8 cellular contexts compared by ENCODE assay signal in the genomic region with DNA sequence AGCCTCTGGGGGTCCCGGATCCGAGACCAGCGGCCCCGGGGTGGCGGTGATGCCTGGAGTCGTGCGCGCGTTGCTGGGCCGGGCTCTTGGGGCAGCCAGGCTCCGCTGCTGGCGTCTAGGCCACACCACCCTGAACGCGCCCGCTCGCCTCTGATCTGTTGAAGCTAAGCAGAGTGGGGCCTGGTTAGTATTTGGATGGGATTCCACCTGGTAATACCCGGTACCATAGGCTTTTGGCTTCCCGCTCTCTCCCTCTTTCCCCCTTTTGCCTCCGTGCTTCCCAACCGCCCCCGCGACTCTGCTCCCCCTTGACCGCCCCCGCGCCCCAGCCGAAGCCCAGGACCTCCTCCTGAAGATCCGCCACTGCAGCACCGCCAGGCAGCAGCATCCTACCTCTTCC.
DNase-seq lines count a peak whose midpoint lies in the region; ATAC-seq and TF ChIP-seq lines count a peak whose summit lies in the region.

No MANE protein-coding gene starts in this region.

- peak overlapping the region; percentile 53 for H3K9ac ChIP-seq in SU-DHL-6 (ENCODE audit: low read length)
- H3K9ac ChIP-seq in skeletal muscle satellite cell (ENCODE audit: low read depth, low read length): peak overlapping the region; percentile 47

- H3K36me3 Mint-ChIP-seq in activated T-cell treated with anti-CD3 and anti-CD28 coated beads, Interleukin-2, amount 50 U/mL, for 4 hours (ENCODE audit: insufficient read depth): no peaks in the 10 kb centered on the region

- peaks cover 29% of the 10 kb centered on the region for H3K9me3 Mint-ChIP-seq in activated T-cell treated with anti-CD3 and anti-CD28 coated beads, Interleukin-2, amount 50 U/mL, for 4 hours

- TF ChIP-seq CTCF in SU-DHL-6 (IDR thresholded peaks at IDR 0.05; ENCODE audit: insufficient read depth, low read length, poor library complexity, severe bottlenecking) (no peak), foreskin fibroblast (IDR thresholded peaks at IDR 0.05; ENCODE audit: low read depth, low read length) (no peak)

- H3K4me1 ChIP-seq in skeletal muscle satellite cell (ENCODE audit: control insufficient read depth, insufficient read depth, low read length): no peaks in the 10 kb centered on the region

- peak; percentile 23 for DNase-seq in stimulated activated CD4-positive, alpha-beta T cell treated with anti-CD3 and anti-CD28 coated beads, Interleukin-12 subunit alpha, Interleukin-12 subunit beta, amount 100 ng/mL, for 4 hours
- no peak for DNase-seq in stimulated activated CD4-positive, alpha-beta T cell treated with anti-CD3 and anti-CD28 coated beads, Interleukin-4, amount 100 ng/mL, for 1 hour
- peak; percentile 29 to 58 for DNase-seq in foreskin fibroblast
- no peak for DNase-seq in activated T-cell treated with anti-CD3 and anti-CD28 coated beads, Interleukin-2, amount 50 U/mL, for 4 hours

- H4K20me1 ChIP-seq in SU-DHL-6 (ENCODE audit: low read depth, low read length): no peaks in the 10 kb centered on the region

- H3K79me2 ChIP-seq in SU-DHL-6 (ENCODE audit: insufficient read depth, low read length): no peaks in the 10 kb centered on the region

- H3K4me1 Mint-ChIP-seq in activated T-cell treated with anti-CD3 and anti-CD28 coated beads, Interleukin-2, amount 50 U/mL, for 4 hours (ENCODE audit: low read depth): no peaks in the 10 kb centered on the region

- H3K4me3 ChIP-seq in SU-DHL-6 (ENCODE audit: insufficient read depth, low read length, poor library complexity, severe bottlenecking) (peak overlapping the region; percentile 50), foreskin fibroblast (ENCODE audit: low read depth in 1 of 2, low read length in 2 of 2) (peak overlapping the region; percentile 40 to 43), skeletal muscle satellite cell (ENCODE audit: low read length) (peak overlapping the region; percentile 59)

- no peak overlapping the region for H3K4me3 Mint-ChIP-seq in activated T-cell treated with anti-CD3 and anti-CD28 coated beads, Interleukin-2, amount 50 U/mL, for 4 hours

- ATAC-seq in HG03521 (IDR thresholded peaks at IDR 0.05; ENCODE audit: unreplicated experiment): no peak
- no peak for ATAC-seq in GM18873 (IDR thresholded peaks at IDR 0.05; ENCODE audit: low FRiP score, unreplicated experiment)
- no peak for ATAC-seq in activated T-cell treated with anti-CD3 and anti-CD28 coated beads, Interleukin-2, amount 50 U/mL, for 4 hours

- H3K27me3 Mint-ChIP-seq in activated T-cell treated with anti-CD3 and anti-CD28 coated beads, Interleukin-2, amount 50 U/mL, for 4 hours (ENCODE audit: low read depth): no peaks in the 10 kb centered on the region

- H3K27ac ChIP-seq in SU-DHL-6 (ENCODE audit: low read depth, low read length): no peak overlapping the region

- H3K9me2 ChIP-seq in SU-DHL-6 (replicated peaks; ENCODE audit: insufficient read depth, low read length): no peaks in the 10 kb centered on the region

- H2AFZ ChIP-seq in SU-DHL-6 (ENCODE audit: low read depth, low read length, severe bottlenecking): no peak overlapping the region

- H3K9me3 ChIP-seq in SU-DHL-6 (ENCODE audit: insufficient read depth, low read length) (peaks cover 4% of the 10 kb centered on the region; the same call in 1 of the 2 replicates), skeletal muscle satellite cell (replicated peaks; ENCODE audit: low read length) (peaks cover 21% of the 10 kb centered on the region)

- H3K36me3 ChIP-seq in SU-DHL-6 (ENCODE audit: low read length): no peaks in the 10 kb centered on the region
- H3K36me3 ChIP-seq in skeletal muscle satellite cell (ENCODE audit: insufficient read depth, low read length): no peaks in the 10 kb centered on the region

- H3K4me2 ChIP-seq in SU-DHL-6 (ENCODE audit: low read depth, low read length, poor library complexity, severe bottlenecking) (peak overlapping the region; percentile 28), skeletal muscle satellite cell (ENCODE audit: low read length) (peak overlapping the region; percentile 66)

- H3K27me3 ChIP-seq in SU-DHL-6 (ENCODE audit: low read length) (no peaks in the 10 kb centered on the region), skeletal muscle satellite cell (ENCODE audit: control insufficient read depth, insufficient read depth, low read length) (no peaks in the 10 kb centered on the region)

- no peaks in the 10 kb centered on the region for H3F3A ChIP-seq in SU-DHL-6 (ENCODE audit: insufficient read depth)

Comparison
In these comparisons a context has a peak if more than half of its experiments do, and no peak if none do; other contexts are left out.
1. DNase-seq: peak in stimulated activated CD4-positive, alpha-beta T cell treated with anti-CD3 and anti-CD28 coated beads, Interleukin-12 subunit alpha, Interleukin-12 subunit beta, amount 100 ng/mL, for 4 hours (single experiment) and foreskin fibroblast (2 of 2); none in stimulated activated CD4-positive, alpha-beta T cell treated with anti-CD3 and anti-CD28 coated beads, Interleukin-4, amount 100 ng/mL, for 1 hour (single experiment) and activated T-cell treated with anti-CD3 and anti-CD28 coated beads, Interleukin-2, amount 50 U/mL, for 4 hours (single experiment).
2. Peak in every context shown above with its lines, with median percentiles within 50 percentile points of each other: H3K4me3 ChIP-seq.